Comparison of ENCODE assay signal across 8 cellular contexts in genomic region chr1:24321712-24322635, GRCh38. TPM values are rescaled to one million over a fixed set of nuclear protein-coding genes. Genes with fewer than 3 reads are reported as not detected.
DNase-seq lines count a peak whose midpoint lies in the region; ATAC-seq and TF ChIP-seq lines count a peak whose summit lies in the region.

No MANE protein-coding gene starts in this region.

- H3K4me3 Mint-ChIP-seq in natural killer cell, result peak overlapping the region; percentile 84

- H3K27ac Mint-ChIP-seq in natural killer cell, result peak overlapping the region; percentile 53 to 85

- ATAC-seq in natural killer cell, result peak; percentile 75 to 91 (median 83)
- ATAC-seq in stimulated activated naive CD8-positive, alpha-beta T cell treated with anti-CD3 and anti-CD28 coated beads, Interleukin-15, Interleukin-2, amounts not matched to agents 100 U/mL and 50 U/mL, for 24 hours, result peak; percentile 84

- H3K4me1 Mint-ChIP-seq in natural killer cell, result peaks cover 34 to 41% of the 10 kb centered on the region in 2 donors

- peak overlapping the region; percentile 66 to 74 for H3K4me3 ChIP-seq in esophagus (ENCODE audit: low read depth in 1 of 2, low read length in 2 of 2)

- TF ChIP-seq CTCF in natural killer cell (IDR thresholded peaks at IDR 0.05), result no peak

- no peaks in the 10 kb centered on the region for H3K27me3 ChIP-seq in esophagus (ENCODE audit: control insufficient read depth in 1 of 2, insufficient read depth in 2 of 2, low read length in 2 of 2)

- H3K36me3 Mint-ChIP-seq in natural killer cell, result no peaks in the 10 kb centered on the region

- peak overlapping the region; percentile 91 to 96 for H3K27ac ChIP-seq in esophagus (ENCODE audit: low read depth in 2 of 2, low read length in 1 of 2)

- DNase-seq in COLO829 (ENCODE audit: low spot score) (peak; percentile 85), H4 (ENCODE audit: low spot score) (peak; percentile 92), NCI-H69 (lab: John Stamatoyannopoulos, UW) (peak; percentile 76), activated T-cell treated with anti-CD3 and anti-CD28 coated beads for 4 hours (peak; percentile 47), natural killer cell (peak; percentile 68), mesenteric fat pad (ENCODE audit: low spot score) (no peak)
- DNase-seq in stimulated activated naive CD8-positive, alpha-beta T cell treated with anti-CD3 and anti-CD28 coated beads, Interleukin-15, Interleukin-2, amounts not matched to agents 100 U/mL and 50 U/mL, for 24 hours, result peak; percentile 81

- no peaks in the 10 kb centered on the region for H3K9me3 Mint-ChIP-seq in natural killer cell

- peaks cover 61 to 62% of the 10 kb centered on the region in 2 donors for H3K27me3 Mint-ChIP-seq in natural killer cell (ENCODE audit: low read depth in 2 of 2)

- no peaks in the 10 kb centered on the region for H3K9me3 ChIP-seq in esophagus (ENCODE audit: control insufficient read depth in 2 of 2, insufficient read depth in 1 of 2, low read depth in 1 of 2, low read length in 1 of 2)

- peaks cover 0 to 3% of the 10 kb centered on the region in 2 donors for H3K36me3 ChIP-seq in esophagus (ENCODE audit: control insufficient read depth in 2 of 2, insufficient read depth in 2 of 2, low read length in 1 of 2)

- WGBS in esophagus, 2 donors, result 5 to 11% methylated on average over 78 to 86 of the region's 86 CpGs

- peaks cover 2 to 11% of the 10 kb centered on the region in 2 donors for H3K4me1 ChIP-seq in esophagus (ENCODE audit: control insufficient read depth in 2 of 2, insufficient read depth in 2 of 2, low read length in 1 of 2)

- intact Hi-C loops in natural killer cell (cut with micrococcal nuclease), result no loop called here

RNA-seq across cellular contexts. Expression of gene GRHL3, which starts 2.8 kb away (rescaled TPM):
- not detected in 2 replicates for total RNA-seq in H4 (2014; rRNA removed; shearing (Covaris generic))
- polyA plus RNA-seq in esophagus, result 100 to 1,000 TPM in 1 of 2 donors, 10 to 100 TPM in 1; 59.0 to 115 TPM
- total RNA-seq in natural killer cell (not detected), mesenteric fat pad (not detected)
